ENCODE assay signal across 1 cellular context in the genomic region with DNA sequence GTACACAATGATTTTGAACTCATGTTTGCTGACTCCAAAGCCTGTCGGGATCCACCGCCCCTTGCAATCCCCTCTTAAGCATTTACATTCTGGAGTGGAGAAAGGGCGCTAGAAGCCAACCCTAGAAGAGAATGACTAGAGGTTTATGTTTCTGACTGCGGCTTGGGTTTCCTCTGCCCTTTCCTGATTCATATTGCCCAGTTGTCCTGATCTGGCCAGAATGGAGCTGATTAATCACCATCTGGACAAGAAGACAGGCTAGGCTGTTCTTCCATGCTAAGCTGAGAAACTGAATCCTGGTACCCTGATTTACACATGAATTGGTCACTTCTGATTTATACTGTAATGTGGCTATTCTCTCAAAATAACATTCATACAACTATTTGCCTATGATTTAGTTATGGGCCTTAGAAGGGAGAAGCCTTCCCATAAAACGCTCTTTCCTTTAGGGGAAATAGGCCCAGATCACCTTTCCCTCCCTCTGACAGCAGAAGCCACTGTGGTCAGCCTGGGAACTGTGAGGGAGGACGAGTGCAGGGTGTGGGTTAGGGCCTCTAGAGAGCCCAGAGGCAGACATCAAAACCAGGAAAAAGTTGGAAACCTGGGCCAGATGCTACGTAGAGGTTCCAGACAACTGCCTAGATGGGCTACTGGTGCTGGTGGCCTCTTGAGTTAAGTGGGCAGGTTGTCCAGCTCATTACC.
TF ChIP-seq lines count a peak whose summit lies in the region.

No MANE protein-coding gene starts in this region.

TF ChIP-seq in SK-N-SH, 30 proteins besides CTCF, POLR2A, EP300 and RAD21 (continued from another document):
- TF ChIP-seq, protein P1, sequence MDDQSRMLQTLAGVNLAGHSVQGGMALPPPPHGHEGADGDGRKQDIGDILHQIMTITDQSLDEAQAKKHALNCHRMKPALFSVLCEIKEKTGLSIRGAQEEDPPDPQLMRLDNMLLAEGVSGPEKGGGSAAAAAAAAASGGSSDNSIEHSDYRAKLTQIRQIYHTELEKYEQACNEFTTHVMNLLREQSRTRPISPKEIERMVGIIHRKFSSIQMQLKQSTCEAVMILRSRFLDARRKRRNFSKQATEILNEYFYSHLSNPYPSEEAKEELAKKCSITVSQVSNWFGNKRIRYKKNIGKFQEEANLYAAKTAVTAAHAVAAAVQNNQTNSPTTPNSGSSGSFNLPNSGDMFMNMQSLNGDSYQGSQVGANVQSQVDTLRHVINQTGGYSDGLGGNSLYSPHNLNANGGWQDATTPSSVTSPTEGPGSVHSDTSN (IDR thresholded peaks at IDR 0.05): peak; percentile 35; the same call in 1 of the 2 replicates
- TF ChIP-seq FOSL2 (IDR thresholded peaks at IDR 0.05; ENCODE audit: borderline replicate concordance, low read depth) (no peak), FOXM1 (IDR thresholded peaks at IDR 0.05; ENCODE audit: low read depth) (no peak)
- TF ChIP-seq, protein P2, sequence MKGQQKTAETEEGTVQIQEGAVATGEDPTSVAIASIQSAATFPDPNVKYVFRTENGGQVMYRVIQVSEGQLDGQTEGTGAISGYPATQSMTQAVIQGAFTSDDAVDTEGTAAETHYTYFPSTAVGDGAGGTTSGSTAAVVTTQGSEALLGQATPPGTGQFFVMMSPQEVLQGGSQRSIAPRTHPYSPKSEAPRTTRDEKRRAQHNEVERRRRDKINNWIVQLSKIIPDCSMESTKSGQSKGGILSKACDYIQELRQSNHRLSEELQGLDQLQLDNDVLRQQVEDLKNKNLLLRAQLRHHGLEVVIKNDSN (IDR thresholded peaks at IDR 0.05; ENCODE audit: borderline replicate concordance, low read depth): no peak
- TF ChIP-seq, protein P3, sequence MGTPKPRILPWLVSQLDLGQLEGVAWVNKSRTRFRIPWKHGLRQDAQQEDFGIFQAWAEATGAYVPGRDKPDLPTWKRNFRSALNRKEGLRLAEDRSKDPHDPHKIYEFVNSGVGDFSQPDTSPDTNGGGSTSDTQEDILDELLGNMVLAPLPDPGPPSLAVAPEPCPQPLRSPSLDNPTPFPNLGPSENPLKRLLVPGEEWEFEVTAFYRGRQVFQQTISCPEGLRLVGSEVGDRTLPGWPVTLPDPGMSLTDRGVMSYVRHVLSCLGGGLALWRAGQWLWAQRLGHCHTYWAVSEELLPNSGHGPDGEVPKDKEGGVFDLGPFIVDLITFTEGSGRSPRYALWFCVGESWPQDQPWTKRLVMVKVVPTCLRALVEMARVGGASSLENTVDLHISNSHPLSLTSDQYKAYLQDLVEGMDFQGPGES (IDR thresholded peaks at IDR 0.05; ENCODE audit: low read depth, low read length): no peak
TF ChIP-seq in SK-N-SH: peak in this region for 2.
